In the genomic region with DNA sequence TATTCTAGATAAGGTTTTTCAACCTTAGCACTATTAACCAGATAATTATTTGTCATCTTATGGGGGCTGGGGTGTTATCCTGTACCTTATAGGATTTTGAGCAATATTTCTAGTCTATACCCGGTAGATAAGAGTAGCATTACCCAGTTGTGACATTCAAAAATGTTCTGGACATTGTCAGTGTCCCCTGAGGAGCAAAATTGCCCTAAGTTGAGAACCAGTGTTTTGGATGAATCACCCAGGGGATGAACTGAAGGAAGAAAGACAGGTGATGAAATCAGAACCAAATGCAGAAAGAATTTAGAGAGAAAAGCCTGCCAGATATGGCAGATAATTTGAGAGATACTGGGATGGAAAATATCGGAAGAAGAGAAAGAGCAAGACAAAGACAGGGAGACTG, we compare ENCODE assay signal across 9 cellular contexts. TPM values are rescaled to one million over a fixed set of nuclear protein-coding genes. Genes with fewer than 3 reads are reported as not detected.
"Had no signal": no experiment of that assay in that cellular context is flagged by ENCODE, and none has a peak within 500 bp of the region (broad histone marks: within the 10 kb centered on the region; RNA-seq: fewer than 3 reads in every experiment).

No MANE protein-coding gene starts in this region.

- H3K27me3 Mint-ChIP-seq: IgD-negative memory B cell had no signal

- H3K4me1 ChIP-seq: HAP-1 had no signal

- H3K36me3 ChIP-seq: HAP-1 had no signal

- H3K27ac Mint-ChIP-seq: HFFc6, IgD-negative memory B cell had no signal

- H3K9me3 ChIP-seq: HAP-1 had no signal

- ATAC-seq: HCT116, HepG2 had no signal

- H3K9me3 Mint-ChIP-seq: IgD-negative memory B cell had no signal

- H3K27ac ChIP-seq: HL-60 had no signal

- H3K4me1 Mint-ChIP-seq: IgD-negative memory B cell had no signal

- DNase-seq: GOT3, H7, HFFc6 had no signal

- H3K4me3 ChIP-seq: HAP-1 had no signal

- H3K4me3 Mint-ChIP-seq: HFFc6, IgD-negative memory B cell had no signal

- H3K36me3 Mint-ChIP-seq: IgD-negative memory B cell had no signal

RNA-seq across cellular contexts. Expression of gene KCNH8, which starts 58.2 kb away (rescaled TPM):
- total RNA-seq: HFFc6, HT1080 had no signal
- polyA plus RNA-seq: HepG2 had no signal
